Comparison of ENCODE assay signal across 19 cellular contexts in genomic region chr1:116413414-116413813, GRCh38.
"Had no signal": no experiment of that assay in that cellular context is flagged by ENCODE, and none has a peak within 500 bp of the region (broad histone marks: within the 10 kb centered on the region; RNA-seq: fewer than 3 reads in every experiment).

No MANE protein-coding gene starts in this region.

- H3K27ac ChIP-seq: esophagus squamous epithelium, gastrocnemius medialis, sigmoid colon, stomach, transverse colon had no signal

- H3K4me3 Mint-ChIP-seq: naive B cell; neural crest cell; stimulated activated memory B cell treated with anti-CD40 and anti-IgM and Interleukin-4, amounts not matched to agents 10 μg/mL and 1 μg/mL and 100 μg/mL, for 72 hours; WTC11 had no signal

- ATAC-seq: gastrocnemius medialis; mucosa of descending colon; stimulated activated memory B cell treated with anti-CD40 and anti-IgM and Interleukin-4, amounts not matched to agents 10 μg/mL and 1 μg/mL and 100 μg/mL, for 72 hours; WTC11 had no signal

- H3K9me3 Mint-ChIP-seq: activated T-helper 2 cell treated with anti-CD3 and anti-CD28 coated beads, Interferon-gamma antibody, Interleukin-2, Interleukin-4, amounts not matched to agents 10 μg/mL and 5 μg/mL and 100 μg/mL, durations not matched to agents 14 hours and 24 hours and 36 hours; naive B cell; neural crest cell; stimulated activated memory B cell treated with anti-CD40 and anti-IgM and Interleukin-4, amounts not matched to agents 10 μg/mL and 1 μg/mL and 100 μg/mL, for 72 hours; WTC11 had no signal

- H3K36me3 ChIP-seq: gastrocnemius medialis, transverse colon had no signal

- H3K27ac Mint-ChIP-seq: stimulated activated memory B cell treated with anti-CD40 and anti-IgM and Interleukin-4, amounts not matched to agents 10 μg/mL and 1 μg/mL and 100 μg/mL, for 72 hours; WTC11 had no signal

- DNase-seq: activated naive CD4-positive, alpha-beta T cell treated with Interleukin-2 at 50 U/mL for 16 hours; activated T-cell treated with anti-CD3 and anti-CD28 coated beads, Interleukin-2, amount 50 U/mL, for 1 hour; esophagus squamous epithelium; gastrocnemius medialis; hippocampal formation; mesenchymal stem cell; mucosa of descending colon; naive B cell; occipital lobe; sigmoid colon; stimulated activated CD4-positive, alpha-beta T cell treated with anti-CD3 and anti-CD28 coated beads, Interleukin-15, amount 100 ng/mL, for 24 hours; stomach; T-helper 9 cell; transverse colon had no signal

- H3K27me3 Mint-ChIP-seq: naive B cell; stimulated activated memory B cell treated with anti-CD40 and anti-IgM and Interleukin-4, amounts not matched to agents 10 μg/mL and 1 μg/mL and 100 μg/mL, for 72 hours had no signal

- H3K4me3 ChIP-seq: esophagus squamous epithelium, gastrocnemius medialis, mucosa of descending colon, sigmoid colon, smooth muscle cell, stomach, transverse colon had no signal

- H3K27me3 ChIP-seq: esophagus squamous epithelium, gastrocnemius medialis, sigmoid colon, stomach, transverse colon had no signal

- H3K4me2 ChIP-seq: smooth muscle cell had no signal

- H3K9me3 ChIP-seq: esophagus squamous epithelium, gastrocnemius medialis, mucosa of descending colon, sigmoid colon, stomach, transverse colon had no signal

- H3K36me3 Mint-ChIP-seq: WTC11 had no signal
